In genomic region chr5:109924708-109925107, GRCh38 we compare ENCODE assay signal across 2 cellular contexts.
TF ChIP-seq lines count a peak whose summit lies in the region.

No MANE protein-coding gene starts in this region.

TF ChIP-seq in SK-N-SH, 30 proteins besides CTCF, POLR2A, EP300 and RAD21:
- peak; percentile 52; the same call in 1 of the 2 replicates for TF ChIP-seq FOXJ3 (CRISPR knock-in tag; IDR thresholded peaks at IDR 0.05)
- no peak for TF ChIP-seq CHD2 (IDR thresholded peaks at IDR 0.05; ENCODE audit: low read length, partially characterized antibody)
- TF ChIP-seq GATA2 (CRISPR knock-in tag; IDR thresholded peaks at IDR 0.05): peak; percentile 43

TF ChIP-seq in H1, 55 proteins besides CTCF, POLR2A, EP300 and RAD21:
- TF ChIP-seq CHD7 (IDR thresholded peaks at IDR 0.05; ENCODE audit: insufficient replicate concordance, low read length) (no peak), POU5F1 (IDR thresholded peaks at IDR 0.05; ENCODE audit: low read depth, low read length) (no peak), GTF2F1 (IDR thresholded peaks at IDR 0.05; ENCODE audit: borderline replicate concordance, low read depth, low read length) (no peak), NANOG (IDR thresholded peaks at IDR 0.05; ENCODE audit: insufficient read depth, low read depth, low read length, poor library complexity, severe bottlenecking) (no peak), E2F6 (IDR thresholded peaks at IDR 0.05) (no peak), SIX5 (IDR thresholded peaks at IDR 0.05; ENCODE audit: low read depth, low read length) (no peak), SP2 (IDR thresholded peaks at IDR 0.05; ENCODE audit: low read length) (no peak), CBX5 (IDR thresholded peaks at IDR 0.05; ENCODE audit: low read depth, low read length) (no peak), ATF3 (IDR thresholded peaks at IDR 0.05; ENCODE audit: insufficient read depth, low read depth, low read length) (no peak), USF2 (IDR thresholded peaks at IDR 0.05; ENCODE audit: low read length) (no peak), TBP (IDR thresholded peaks at IDR 0.05; ENCODE audit: low read depth, low read length) (no peak), RFX5 (IDR thresholded peaks at IDR 0.05; ENCODE audit: borderline replicate concordance, low read depth, low read length) (no peak), SRF (IDR thresholded peaks at IDR 0.05; ENCODE audit: low read depth, low read length) (no peak), TAF7 (optimal IDR thresholded peaks at IDR 0.05; ENCODE audit: borderline replicate concordance, low read depth, low read length) (no peak), SIRT6 (IDR thresholded peaks at IDR 0.05; ENCODE audit: low read length) (no peak), CHD1 (IDR thresholded peaks at IDR 0.05; ENCODE audit: low read depth, low read length) (no peak), FOSL1 (IDR thresholded peaks at IDR 0.05; ENCODE audit: insufficient read depth, low read depth, low read length) (no peak), SIN3A (conservative IDR thresholded peaks at IDR 0.05 in 1 of 2, IDR thresholded peaks at IDR 0.05 in 1 of 2; ENCODE audit: low read depth in 1 of 2, low read length in 2 of 2) (no peak), RNF2 (IDR thresholded peaks at IDR 0.05; ENCODE audit: borderline replicate concordance, low read depth, low read length, missing control alignments, poor library complexity, severe bottlenecking) (no peak)
